Comparison of ENCODE assay signal across 25 cellular contexts in genomic region chr14:51562816-51563215, GRCh38.
DNase-seq lines count a peak whose midpoint lies in the region; ATAC-seq, FAIRE-seq and TF ChIP-seq lines count a peak whose summit lies in the region.
"Had no signal": no experiment of that assay in that cellular context is flagged by ENCODE, and none has a peak within 500 bp of the region (broad histone marks: within the 10 kb centered on the region; RNA-seq: fewer than 3 reads in every experiment).

No MANE protein-coding gene starts in this region.

- H3K27ac ChIP-seq in osteoblast (ENCODE audit: low read depth, low read length) = peak overlapping the region; percentile 31
- H3K27ac ChIP-seq: cardiac muscle cell, right atrium auricular region, testis had no signal

- H3K27me3 ChIP-seq in osteoblast (ENCODE audit: insufficient read depth, low read length) = no peaks in the 10 kb centered on the region
- H3K27me3 ChIP-seq: cardiac muscle cell, right atrium auricular region, testis had no signal

- H3K4me1 ChIP-seq in osteoblast (ENCODE audit: insufficient read depth, low read length) = peaks cover 19% of the 10 kb centered on the region
- H3K4me1 ChIP-seq: right atrium auricular region, testis had no signal

- DNase-seq in GM04504 (ENCODE audit: low read depth) (peak; percentile 33), RCC 7860 (ENCODE audit: low spot score) (peak; percentile 73), choroid plexus epithelial cell (ENCODE audit: low read depth) (peak; percentile 52), osteoblast (ENCODE audit: insufficient read length, low spot score, missing footprints) (peak; percentile 65), NCI-H748 (lab: John Stamatoyannopoulos, UW; ENCODE audit: unreplicated experiment) (no peak)
- DNase-seq in activated effector memory CD4-positive, alpha-beta T cell treated with anti-CD3 and anti-CD28 coated beads, Interleukin-2, amount 50 U/mL, for 16 hours = no peak
- DNase-seq: activated CD4-positive, alpha-beta T cell treated with anti-CD3 and anti-CD28 coated beads, Interleukin-2, amount 10 ng/mL, durations not matched to agents 24 days and 14 days; activated naive CD8-positive, alpha-beta T cell treated with anti-CD3 and anti-CD28 coated beads, Interleukin-2, amount 10 ng/mL, durations not matched to agents 7 days and 5 days; DMS153; H7; mesendoderm; naive thymus-derived CD4-positive, alpha-beta T cell; NCI-H1417 treated with DMSO at 0.1 percent for 48 hours; NCI-H510A treated with DMSO at 0.1 percent for 48 hours; SIG-M5; T-helper 1 cell; testis had no signal

- TF ChIP-seq CTCF in choroid plexus epithelial cell (conservative IDR thresholded peaks at IDR 0.05; ENCODE audit: low read depth, low read length) (no peak), osteoblast (IDR thresholded peaks at IDR 0.05; ENCODE audit: extremely low read depth, low read depth, low read length) (no peak)

- peak; percentile 33 for FAIRE-seq in RCC 7860 (lab: Jason Lieb, UNC)
- FAIRE-seq: endothelial cell of umbilical vein, frontal cortex, GM12891, HepG2 had no signal

- H3K36me3 ChIP-seq in osteoblast (ENCODE audit: insufficient read depth, low read length) = no peaks in the 10 kb centered on the region
- H3K36me3 ChIP-seq: cardiac muscle cell, right atrium auricular region had no signal

- no peak for ATAC-seq in HG02759 (IDR thresholded peaks at IDR 0.05; ENCODE audit: unreplicated experiment)
- no peak for ATAC-seq in HG03521 (IDR thresholded peaks at IDR 0.05; ENCODE audit: unreplicated experiment)
- ATAC-seq: HepG2; naive thymus-derived CD4-positive, alpha-beta T cell had no signal

- H3K79me2 ChIP-seq in osteoblast (ENCODE audit: insufficient read depth, low read length) = no peaks in the 10 kb centered on the region

- peak overlapping the region; percentile 76 for H2AFZ ChIP-seq in osteoblast (ENCODE audit: low read length)

- peak overlapping the region; percentile 55 for H3K4me2 ChIP-seq in osteoblast (ENCODE audit: insufficient read depth, low read length)

- H3K9me3 ChIP-seq in osteoblast (ENCODE audit: low read depth, low read length) = no peaks in the 10 kb centered on the region
- H3K9me3 ChIP-seq: right atrium auricular region, testis had no signal

- no peak overlapping the region for H3K4me3 ChIP-seq in choroid plexus epithelial cell (ENCODE audit: low read depth, low read length)
- H3K4me3 ChIP-seq in osteoblast (ENCODE audit: insufficient read depth, low read length) = no peak overlapping the region
- H3K4me3 ChIP-seq: cardiac muscle cell, right atrium auricular region, testis had no signal

- H4K20me1 ChIP-seq in osteoblast (ENCODE audit: insufficient read depth, low read length) = no peaks in the 10 kb centered on the region

Comparison
In these comparisons a context has a peak if more than half of its experiments do, and no peak if none do; other contexts are left out.
1. DNase-seq: peak in GM04504 (single experiment), RCC 7860 (single experiment), choroid plexus epithelial cell (single experiment) and osteoblast (single experiment); none in NCI-H748 (single experiment) and activated effector memory CD4-positive, alpha-beta T cell treated with anti-CD3 and anti-CD28 coated beads, Interleukin-2, amount 50 U/mL, for 16 hours (single experiment).